ENCODE assay signal across 8 cellular contexts in genomic region chr22:24155597-24156145, GRCh38. TPM values are rescaled to one million over a fixed set of nuclear protein-coding genes. Genes with fewer than 3 reads are reported as not detected.
DNase-seq lines count a peak whose midpoint lies in the region; ATAC-seq and TF ChIP-seq lines count a peak whose summit lies in the region.

No MANE protein-coding gene starts in this region.

- POLR2A ChIA-PET in AG04450 (lab: Yijun Ruan, JAX), result interaction anchor here (0.7 to 3.3 kb wide), 4 partner anchors 9 to 143 kb away, joined by 3 to 27 read pairs (median 4); no protein-coding TSS in a partner anchor

- no CpG with 5 or more reads among the region's 43 CpGs for WGBS in trophoblast cell (ENCODE audit: extremely low coverage, insufficient coverage, insufficient read length)

- H4K8ac ChIP-seq in trophoblast cell (ENCODE audit: low read depth, low read length), result no peak overlapping the region

- H3K14ac ChIP-seq in trophoblast cell (ENCODE audit: low read length), result no peak overlapping the region

- peak; percentile 63 for TF ChIP-seq CTCF in AG04450 (IDR thresholded peaks at IDR 0.05; ENCODE audit: low read depth, low read length)

- intact Hi-C loops in left cardiac atrium (cut with DNase I), result no loop called here

- peak overlapping the region; percentile 96 for H3K4me2 ChIP-seq in trophoblast cell (ENCODE audit: low read length)

- no peak overlapping the region for H2BK5ac ChIP-seq in trophoblast cell (ENCODE audit: low read depth, low read length, poor library complexity)

- no peak overlapping the region for H3K23ac ChIP-seq in trophoblast cell (ENCODE audit: low read length)

- no peak for DNase-seq in AG04450 (ENCODE audit: low read depth, low spot score)
- peak; percentile 63 for DNase-seq in amniotic epithelial cell (ENCODE audit: low read depth)
- DNase-seq in left cardiac atrium, result peak; percentile 87
- DNase-seq in trophoblast cell, result peak in 1 of 2 donors; percentile 53

- no peak overlapping the region for H2BK12ac ChIP-seq in trophoblast cell (ENCODE audit: low read length)

- H3K4me1 ChIP-seq in trophoblast cell (ENCODE audit: control insufficient read depth in 1 of 2, insufficient read depth in 2 of 2, low read length in 2 of 2), result peaks cover 13 to 18% of the 10 kb centered on the region in 2 experiments

- peak overlapping the region; percentile 95 for H3K4me3 ChIP-seq in AG04450 (ENCODE audit: low read depth, low read length)
- H3K4me3 ChIP-seq in trophoblast cell (ENCODE audit: low read depth, low read length), result peak overlapping the region; percentile 7

- CTCF ChIA-PET in AG04450 (lab: Charles Lee), result interaction anchor here (0.6 to 4.0 kb wide), 20 partner anchors 8 to 312 kb away, joined by 3 to 26 read pairs (median 6); partner anchors contain the start of genes CABIN1 and GSTT4

- ATAC-seq in GM18502 (IDR thresholded peaks at IDR 0.05; ENCODE audit: poor library complexity, unreplicated experiment) (peak; percentile 29), HG03442 (IDR thresholded peaks at IDR 0.05; ENCODE audit: unreplicated experiment) (peak; percentile 28), SK-N-SH treated with all-trans-retinoic acid at 6 μM for 48 hours (peak; percentile 73), left cardiac atrium (peak; percentile 76 to 84), GM21390 (IDR thresholded peaks at IDR 0.05; ENCODE audit: unreplicated experiment) (no peak)

- H3K9me3 ChIP-seq in AG04450 (ENCODE audit: control insufficient read depth, insufficient read depth, low read length) (no peaks in the 10 kb centered on the region), trophoblast cell (ENCODE audit: insufficient read depth, low read depth, low read length) (no peaks in the 10 kb centered on the region)

- no peaks in the 10 kb centered on the region for H3K79me2 ChIP-seq in trophoblast cell (ENCODE audit: control insufficient read depth, insufficient read depth, low read length, poor library complexity)

- H3K18ac ChIP-seq in trophoblast cell (ENCODE audit: low read length), result no peak overlapping the region

- no peak overlapping the region for H3K9ac ChIP-seq in trophoblast cell (ENCODE audit: low read length)

- peaks cover 6 to 10% of the 10 kb centered on the region in 2 experiments for H3K36me3 ChIP-seq in trophoblast cell (ENCODE audit: control insufficient read depth in 1 of 2, insufficient read depth in 2 of 2, low read length in 2 of 2)

- H3K27me3 ChIP-seq in AG04450 (ENCODE audit: control insufficient read depth, insufficient read depth, low read length) (no peaks in the 10 kb centered on the region), trophoblast cell (ENCODE audit: insufficient read depth, low read length) (peaks cover 4% of the 10 kb centered on the region)

- H3K27ac ChIP-seq in AG04450 (ENCODE audit: low read depth, low read length), result peak overlapping the region; percentile 52
- no peak overlapping the region for H3K27ac ChIP-seq in trophoblast cell (ENCODE audit: low read depth, low read length)

- no peak overlapping the region for H2AFZ ChIP-seq in trophoblast cell (ENCODE audit: insufficient read depth, low read length, poor library complexity)

- no peak overlapping the region for H4K91ac ChIP-seq in trophoblast cell (ENCODE audit: low read depth, low read length)

- H2BK120ac ChIP-seq in trophoblast cell (ENCODE audit: insufficient read depth, low read length, poor library complexity), result no peak overlapping the region

- no peaks in the 10 kb centered on the region for H3K79me1 ChIP-seq in trophoblast cell (ENCODE audit: low read length)

- no peak overlapping the region for H4K12ac ChIP-seq in trophoblast cell (ENCODE audit: low read depth, low read length)

- H3K4ac ChIP-seq in trophoblast cell (ENCODE audit: low read depth, low read length), result no peak overlapping the region

- H2AK5ac ChIP-seq in trophoblast cell (ENCODE audit: low read length), result no peak overlapping the region

TF ChIP-seq in SK-N-SH treated with all-trans-retinoic acid at 6 μM for 48 hours, 23 proteins besides CTCF, POLR2A, EP300 and RAD21:
- no peak for TF ChIP-seq ZNF70 (CRISPR knock-in tag; IDR thresholded peaks at IDR 0.05)
- TF ChIP-seq PPARA (CRISPR knock-in tag; IDR thresholded peaks at IDR 0.05; ENCODE audit: borderline replicate concordance), result no peak
- TF ChIP-seq TOX (CRISPR knock-in tag; IDR thresholded peaks at IDR 0.05; ENCODE audit: borderline replicate concordance), result no peak
- TF ChIP-seq ZFP3 (CRISPR knock-in tag; IDR thresholded peaks at IDR 0.05), result 0 out of 2 replicates have a peak, but pooled peaks have one; percentile 34
- no peak for TF ChIP-seq BACH2 (CRISPR knock-in tag; IDR thresholded peaks at IDR 0.05; ENCODE audit: borderline replicate concordance)

RNA-seq across cellular contexts. Expression of gene SUSD2, which starts 25.6 kb away (rescaled TPM):
- polyA plus RNA-seq in AG04450 (2011; rRNA removed), result 0.63 and 1.1 TPM in 2 replicates
- 0.09 and 0.32 TPM in 2 replicates for polyA minus RNA-seq in AG04450 (2011; rRNA and poly(A)+ RNA removed)
- 1 to 10 TPM; 7.5 to 7.7 TPM for total RNA-seq in left cardiac atrium
- polyA plus RNA-seq in trophoblast cell (2013), result 36.0 and 40.8 TPM in 2 replicates
